Comparison of ENCODE assay signal across 28 cellular contexts in genomic region chr16:85857406-85857805, GRCh38. TPM values are rescaled to one million over a fixed set of nuclear protein-coding genes. Genes with fewer than 3 reads are reported as not detected.
DNase-seq lines count a peak whose midpoint lies in the region; TF ChIP-seq lines count a peak whose summit lies in the region.
"Had no signal": no experiment of that assay in that cellular context is flagged by ENCODE, and none has a peak within 500 bp of the region (broad histone marks: within the 10 kb centered on the region; RNA-seq: fewer than 3 reads in every experiment).

No MANE protein-coding gene starts in this region.

- H3K27ac Mint-ChIP-seq in type B pancreatic cell, result no peak overlapping the region
- no peak overlapping the region for H3K27ac Mint-ChIP-seq in activated naive CD8-positive, alpha-beta T cell treated with anti-CD3 and anti-CD28 coated beads for 36 hours
- H3K27ac Mint-ChIP-seq: CD4-positive, alpha-beta memory T cell had no signal

- peaks cover 27% of the 10 kb centered on the region for H3K27me3 Mint-ChIP-seq in type B pancreatic cell
- no peaks in the 10 kb centered on the region for H3K27me3 Mint-ChIP-seq in activated naive CD8-positive, alpha-beta T cell treated with anti-CD3 and anti-CD28 coated beads for 36 hours

- no peak overlapping the region for H3K4me3 ChIP-seq in coronary artery
- H3K4me3 ChIP-seq: MG63, Peyer's patch, SK-N-MC had no signal

- DNase-seq in activated effector memory CD4-positive, alpha-beta T cell treated with anti-CD3 and anti-CD28 coated beads, Interleukin-2, amount 50 U/mL, for 16 hours, result peak; percentile 60
- DNase-seq in activated effector memory CD4-positive, alpha-beta T cell treated with Interleukin-2 at 50 U/mL for 16 hours, result no peak
- peak; percentile 44 for DNase-seq in activated CD8-positive, alpha-beta memory T cell treated with anti-CD3 and anti-CD28 coated beads, Interleukin-2, amount 50 U/mL, for 48 hours
- DNase-seq in mesenteric fat pad (ENCODE audit: low spot score) (peak; percentile 81), type B pancreatic cell (ENCODE audit: extremely low spot score, unreplicated experiment) (peak; percentile 45), RKO (ENCODE audit: low spot score) (no peak), coronary artery (ENCODE audit: low spot score) (no peak)
- DNase-seq in activated naive CD8-positive, alpha-beta T cell treated with anti-CD3 and anti-CD28 coated beads for 36 hours, result no peak
- DNase-seq: C1 segment of cervical spinal cord; CD4-positive, alpha-beta memory T cell; COR-L47; DMS53; GOT3; HCEC 1CT; IMR-90; KG1; MG63; NCI-H1694; NCI-H2081; NCI-H226; NCI-H510A; NCI-H69; OCI-M1; SIG-M5 had no signal

- H3K4me3 Mint-ChIP-seq in type B pancreatic cell, result no peak overlapping the region
- H3K4me3 Mint-ChIP-seq in activated naive CD8-positive, alpha-beta T cell treated with anti-CD3 and anti-CD28 coated beads for 36 hours, result no peak overlapping the region
- H3K4me3 Mint-ChIP-seq: CD4-positive, alpha-beta memory T cell had no signal

- TF ChIP-seq CTCF in type B pancreatic cell (conservative IDR thresholded peaks at IDR 0.05) (no peak), coronary artery (IDR thresholded peaks at IDR 0.05) (no peak)

- H3K4me1 Mint-ChIP-seq in type B pancreatic cell (ENCODE audit: unreplicated experiment), result no peaks in the 10 kb centered on the region
- H3K4me1 Mint-ChIP-seq in activated naive CD8-positive, alpha-beta T cell treated with anti-CD3 and anti-CD28 coated beads for 36 hours, result peaks cover 22% of the 10 kb centered on the region
- H3K4me1 Mint-ChIP-seq: CD4-positive, alpha-beta memory T cell had no signal

- no peaks in the 10 kb centered on the region for H3K9me3 Mint-ChIP-seq in type B pancreatic cell
- peaks cover 3% of the 10 kb centered on the region for H3K9me3 Mint-ChIP-seq in activated naive CD8-positive, alpha-beta T cell treated with anti-CD3 and anti-CD28 coated beads for 36 hours

- no peaks in the 10 kb centered on the region for H3K36me3 Mint-ChIP-seq in type B pancreatic cell
- peaks cover 2% of the 10 kb centered on the region for H3K36me3 Mint-ChIP-seq in activated naive CD8-positive, alpha-beta T cell treated with anti-CD3 and anti-CD28 coated beads for 36 hours
- H3K36me3 Mint-ChIP-seq: CD4-positive, alpha-beta memory T cell had no signal

- H3K27ac ChIP-seq in coronary artery, result no peak overlapping the region
- H3K27ac ChIP-seq: Peyer's patch, SK-N-MC had no signal

RNA-seq across cellular contexts. Expression of gene IRF8, which starts 41.6 kb away (rescaled TPM):
- 112 TPM for total RNA-seq in mesenteric fat pad
- 12.6 and 21.0 TPM in 2 replicates for total RNA-seq in type B pancreatic cell (ENCODE audit: low replicate concordance)
- 100 to 1,000 TPM; 230 to 234 TPM for total RNA-seq in activated naive CD8-positive, alpha-beta T cell treated with anti-CD3 and anti-CD28 coated beads for 36 hours
- total RNA-seq: Daoy, G401, IMR-90 had no signal

RNA-seq across cellular contexts. Expression of gene COX4I1, which starts 57.9 kb away (rescaled TPM):
- 419 TPM for total RNA-seq in mesenteric fat pad
- total RNA-seq in type B pancreatic cell (ENCODE audit: low replicate concordance), result 524 and 674 TPM in 2 replicates
- 100 to 1,000 TPM; 524 to 548 TPM for total RNA-seq in activated naive CD8-positive, alpha-beta T cell treated with anti-CD3 and anti-CD28 coated beads for 36 hours

RNA-seq across cellular contexts. Expression of gene EMC8, which starts 58.1 kb away (rescaled TPM):
- 31.5 TPM for total RNA-seq in mesenteric fat pad
- total RNA-seq in type B pancreatic cell (ENCODE audit: low replicate concordance), result 34.8 and 41.4 TPM in 2 replicates
- 10 to 100 TPM; 49.4 to 51.0 TPM for total RNA-seq in activated naive CD8-positive, alpha-beta T cell treated with anti-CD3 and anti-CD28 coated beads for 36 hours

Comparison
In these comparisons a context has a peak if more than half of its experiments do, and no peak if none do; other contexts are left out.
1. DNase-seq: peak in activated effector memory CD4-positive, alpha-beta T cell treated with anti-CD3 and anti-CD28 coated beads, Interleukin-2, amount 50 U/mL, for 16 hours (single experiment), activated CD8-positive, alpha-beta memory T cell treated with anti-CD3 and anti-CD28 coated beads, Interleukin-2, amount 50 U/mL, for 48 hours (single experiment), mesenteric fat pad (single experiment) and type B pancreatic cell (single experiment); none in activated effector memory CD4-positive, alpha-beta T cell treated with Interleukin-2 at 50 U/mL for 16 hours (single experiment), RKO (single experiment), coronary artery (single experiment) and activated naive CD8-positive, alpha-beta T cell treated with anti-CD3 and anti-CD28 coated beads for 36 hours (single experiment).